ENCODE assay signal across 8 cellular contexts in genomic region chr3:71752911-71753715, GRCh38. TPM values are rescaled to one million over a fixed set of nuclear protein-coding genes. Genes with fewer than 3 reads are reported as not detected.
DNase-seq lines count a peak whose midpoint lies in the region; ATAC-seq and TF ChIP-seq lines count a peak whose summit lies in the region.

No MANE protein-coding gene starts in this region.

- H3K27me3 Mint-ChIP-seq in dendritic cell treated with granulocyte-macrophage colony-stimulating factor and Interleukin-4, amounts not matched to agents 40 ng/mL and 50 ng/mL, for 4 days = peaks cover 22% of the 10 kb centered on the region
- H3K27me3 Mint-ChIP-seq in nephron (ENCODE audit: low read depth) = peaks cover 63% of the 10 kb centered on the region

- H3K4me1 ChIP-seq in A673 (ENCODE audit: insufficient read depth, low read length, poor library complexity, severe bottlenecking) = no peaks in the 10 kb centered on the region
- H3K4me1 ChIP-seq in HUES64 (ENCODE audit: insufficient read depth, low read length) = peaks cover 15% of the 10 kb centered on the region

- H3K27ac Mint-ChIP-seq in dendritic cell treated with granulocyte-macrophage colony-stimulating factor and Interleukin-4, amounts not matched to agents 40 ng/mL and 50 ng/mL, for 4 days = peak overlapping the region; percentile 30
- peak overlapping the region in 2 of 3 experiments; percentile 38 to 78 for H3K27ac Mint-ChIP-seq in nephron

- H3K9me3 ChIP-seq in A673 (ENCODE audit: low read depth, low read length, poor library complexity, severe bottlenecking) (no peaks in the 10 kb centered on the region), HUES64 (ENCODE audit: insufficient read depth, low read depth, low read length) (no peaks in the 10 kb centered on the region)

- H3K27ac ChIP-seq in A673 (ENCODE audit: low read depth, low read length, poor library complexity, severe bottlenecking) (no peak overlapping the region), HUES64 (ENCODE audit: low read depth, low read length) (no peak overlapping the region)

- intact Hi-C loops in A673 (cut with micrococcal nuclease; ENCODE audit: unreplicated experiment) = no loop called here
- intact Hi-C loops in dendritic cell treated with granulocyte-macrophage colony-stimulating factor and Interleukin-4, amounts not matched to agents 40 ng/mL and 50 ng/mL, for 4 days (cut with micrococcal nuclease) = no loop called here

- H3K9me3 Mint-ChIP-seq in dendritic cell treated with granulocyte-macrophage colony-stimulating factor and Interleukin-4, amounts not matched to agents 40 ng/mL and 50 ng/mL, for 4 days = no peaks in the 10 kb centered on the region
- peaks cover 3% of the 10 kb centered on the region for H3K9me3 Mint-ChIP-seq in nephron

- 0 out of 2 replicates have a peak overlapping the region, but pooled peaks have one; percentile 10 for H3K9ac ChIP-seq in HUES64 (ENCODE audit: low read depth, low read length)

- H3K4me3 ChIP-seq in A673 (ENCODE audit: low read depth, low read length, poor library complexity, severe bottlenecking) (peak overlapping the region; percentile 42), HUES64 (ENCODE audit: low read length) (peak overlapping the region; percentile 69)

- peak overlapping the region; percentile 74 for H3K4me3 Mint-ChIP-seq in dendritic cell treated with granulocyte-macrophage colony-stimulating factor and Interleukin-4, amounts not matched to agents 40 ng/mL and 50 ng/mL, for 4 days
- H3K4me3 Mint-ChIP-seq in nephron = peak overlapping the region; percentile 77 to 87 (median 84)

- H3K36me3 ChIP-seq in A673 (ENCODE audit: insufficient read depth, low read length, poor library complexity, severe bottlenecking) (no peaks in the 10 kb centered on the region), HUES64 (ENCODE audit: insufficient read depth, low read length) (no peaks in the 10 kb centered on the region)

- H3K4me1 Mint-ChIP-seq in dendritic cell treated with granulocyte-macrophage colony-stimulating factor and Interleukin-4, amounts not matched to agents 40 ng/mL and 50 ng/mL, for 4 days (ENCODE audit: low read depth) = peaks cover 37% of the 10 kb centered on the region
- peaks cover 9% of the 10 kb centered on the region for H3K4me1 Mint-ChIP-seq in nephron

- H3K36me3 Mint-ChIP-seq in dendritic cell treated with granulocyte-macrophage colony-stimulating factor and Interleukin-4, amounts not matched to agents 40 ng/mL and 50 ng/mL, for 4 days (ENCODE audit: low read depth) = peaks cover 13% of the 10 kb centered on the region
- peaks cover 6% of the 10 kb centered on the region for H3K36me3 Mint-ChIP-seq in nephron (ENCODE audit: low read depth)

- TF ChIP-seq CTCF in A673 (conservative IDR thresholded peaks at IDR 0.05; ENCODE audit: low read depth, low read length) = no peak
- TF ChIP-seq CTCF in nephron (IDR thresholded peaks at IDR 0.05; ENCODE audit: unreplicated experiment in 3 of 3) = no peak

- CTCF ChIA-PET in A673 (lab: Charles Lee) = no interaction called here

- no peak for ATAC-seq in HG02938 (IDR thresholded peaks at IDR 0.05; ENCODE audit: unreplicated experiment)

- DNase-seq in A673 (ENCODE audit: low spot score) (no peak), NCI-H510A (lab: John Stamatoyannopoulos, UW) (no peak), NAMALWA (ENCODE audit: low spot score) (no peak), NCI-H128 (lab: John Stamatoyannopoulos, UW; ENCODE audit: unreplicated experiment) (no peak)

- no TSS peak for BruUV-seq in A673 (replicated peaks; lab: Mats Ljungman, UMichigan)

- H3K27me3 ChIP-seq in A673 (replicated peaks; ENCODE audit: insufficient read depth, low read depth, low read length, poor library complexity) (peaks cover 4% of the 10 kb centered on the region), HUES64 (ENCODE audit: insufficient read depth, low read length) (peaks cover 65% of the 10 kb centered on the region)

- WGBS in HUES64 = 5% methylated on average over 67 of the region's 67 CpGs

- POLR2A ChIA-PET in A673 (lab: Charles Lee; ENCODE audit: low non-redundant PET) = no interaction called here

RNA-seq across cellular contexts. Expression of gene GPR27, which starts 0.5 kb away (rescaled TPM):
- 6.4 and 8.1 TPM in 2 replicates for total RNA-seq in A673 (2021)
- 8.8 TPM for polyA plus RNA-seq in HUES64 (2013, experiment 1 of 2)
- 9.2 TPM for polyA plus RNA-seq in HUES64 (2013, experiment 2 of 2)

RNA-seq across cellular contexts. Expression of gene EIF4E3, which starts 27.9 kb away (rescaled TPM):
- total RNA-seq in A673 (2021) = 3.1 and 4.6 TPM in 2 replicates
- 9.5 TPM for polyA plus RNA-seq in HUES64 (2013, experiment 1 of 2)
- 9.3 TPM for polyA plus RNA-seq in HUES64 (2013, experiment 2 of 2)

RNA-seq across cellular contexts. Expression of gene PROK2, which starts 31.8 kb away (rescaled TPM):
- 1.2 and 1.6 TPM in 2 replicates for total RNA-seq in A673 (2021)
- 1.1 TPM for polyA plus RNA-seq in HUES64 (2013, experiment 1 of 2)
- 1.3 TPM for polyA plus RNA-seq in HUES64 (2013, experiment 2 of 2)
